Comparison of ENCODE assay signal across 16 cellular contexts in genomic region chr13:24299488-24300114, GRCh38. TPM values are rescaled to one million over a fixed set of nuclear protein-coding genes. Genes with fewer than 3 reads are reported as not detected.
"Had no signal": no experiment of that assay in that cellular context is flagged by ENCODE, and none has a peak within 500 bp of the region (broad histone marks: within the 10 kb centered on the region; RNA-seq: fewer than 3 reads in every experiment).

No MANE protein-coding gene starts in this region.

- H3K27ac Mint-ChIP-seq: activated CD4-positive, alpha-beta T cell treated with anti-CD3 and anti-CD28 coated beads, Interleukin-2, amount 10 ng/mL, durations not matched to agents 7 days and 5 days; endodermal cell had no signal

- H3K4me3 ChIP-seq: sigmoid colon, SK-N-MC, stomach, thoracic aorta, uterus had no signal

- H3K4me1 ChIP-seq: uterus had no signal

- DNase-seq: activated CD4-positive, alpha-beta T cell treated with anti-CD3 and anti-CD28 coated beads, Interleukin-2, amount 10 ng/mL, durations not matched to agents 7 days and 5 days; activated T-cell treated with anti-CD3 and anti-CD28 coated beads, Interleukin-2, amount 50 U/mL, for 72 hours; central memory CD4-positive, alpha-beta T cell; endodermal cell; naive B cell; occipital lobe; sigmoid colon; stimulated activated CD4-positive, alpha-beta T cell treated with anti-CD3 and anti-CD28 coated beads, Interleukin-12 subunit alpha, Interleukin-12 subunit beta, amount 100 ng/mL, for 4 hours; stimulated activated CD4-positive, alpha-beta T cell treated with anti-CD3 and anti-CD28 coated beads, Interleukin-2, amount 100 ng/mL, for 48 hours; stomach; T-cell; uterus had no signal

- H3K9me3 ChIP-seq: sigmoid colon, stomach, thoracic aorta, uterus had no signal

- H3K36me3 ChIP-seq: uterus had no signal

- ATAC-seq: activated T-cell treated with anti-CD3 and anti-CD28 coated beads, Interleukin-2, amount 50 U/mL, for 72 hours; T-cell had no signal

- H3K9me3 Mint-ChIP-seq: activated CD4-positive, alpha-beta T cell treated with anti-CD3 and anti-CD28 coated beads, Interleukin-2, amount 10 ng/mL, durations not matched to agents 7 days and 5 days; activated T-cell treated with anti-CD3 and anti-CD28 coated beads, Interleukin-2, amount 50 U/mL, for 72 hours; endodermal cell; naive B cell; T-cell had no signal

- H3K4me3 Mint-ChIP-seq: activated CD4-positive, alpha-beta T cell treated with anti-CD3 and anti-CD28 coated beads, Interleukin-2, amount 10 ng/mL, durations not matched to agents 7 days and 5 days; activated T-cell treated with anti-CD3 and anti-CD28 coated beads, Interleukin-2, amount 50 U/mL, for 72 hours; endodermal cell; T-cell had no signal

- H3K27ac ChIP-seq: sigmoid colon, SK-N-MC, stomach, thoracic aorta, uterus had no signal

- H3K27me3 Mint-ChIP-seq: activated CD4-positive, alpha-beta T cell treated with anti-CD3 and anti-CD28 coated beads, Interleukin-2, amount 10 ng/mL, durations not matched to agents 7 days and 5 days; naive B cell; T-cell had no signal

- H3K4me1 Mint-ChIP-seq: activated CD4-positive, alpha-beta T cell treated with anti-CD3 and anti-CD28 coated beads, Interleukin-2, amount 10 ng/mL, durations not matched to agents 7 days and 5 days; endodermal cell; naive B cell had no signal

- H3K27me3 ChIP-seq: sigmoid colon, stomach, uterus had no signal

RNA-seq across cellular contexts. Expression of gene C1QTNF9, which starts 9.8 kb away (rescaled TPM):
- total RNA-seq: endodermal cell, lung microvascular endothelial cell, occipital lobe, pulmonary artery endothelial cell had no signal
